In genomic region chr4:103934178-103934789, GRCh38 we compare ENCODE assay signal across 8 cellular contexts.
DNase-seq lines count a peak whose midpoint lies in the region; ATAC-seq and TF ChIP-seq lines count a peak whose summit lies in the region.

No MANE protein-coding gene starts in this region.

- H3K9me3 ChIP-seq in CD4-positive, alpha-beta memory T cell (ENCODE audit: control insufficient read depth in 1 of 2, low read length in 2 of 2) = no peaks in the 10 kb centered on the region
- no peaks in the 10 kb centered on the region for H3K9me3 ChIP-seq in upper lobe of right lung

- H3K27ac Mint-ChIP-seq in CD4-positive, alpha-beta memory T cell = no peak overlapping the region
- no peak overlapping the region for H3K27ac Mint-ChIP-seq in activated B cell treated with CpG ODN at 0.5 μM for 24 hours

- peak in 4 of 5 donors; percentile 4 to 20 (median 11) for DNase-seq in CD4-positive, alpha-beta memory T cell
- DNase-seq in NCI-H1694 treated with DMSO at 0.1 percent for 48 hours (lab: John Stamatoyannopoulos, UW) (peak; percentile 47), activated B cell treated with CpG ODN at 0.5 μM for 24 hours (no peak), iPS-NIHi11 (ENCODE audit: low spot score) (peak; percentile 18), upper lobe of right lung (no peak)
- DNase-seq in activated effector memory CD4-positive, alpha-beta T cell treated with Interleukin-2 at 50 U/mL for 16 hours = no peak

- no peaks in the 10 kb centered on the region for H3K36me3 ChIP-seq in CD4-positive, alpha-beta memory T cell (ENCODE audit: insufficient read depth, low read length)
- no peaks in the 10 kb centered on the region for H3K36me3 ChIP-seq in upper lobe of right lung

- POLR2A ChIA-PET in CD4-positive, alpha-beta memory T cell (lab: Charles Lee; ENCODE audit: partially characterized antibody) = no interaction called here
- POLR2A ChIA-PET in activated B cell treated with CpG ODN at 0.5 μM for 24 hours (lab: Charles Lee) = no interaction called here

- peak; percentile 91 for ATAC-seq in GM18508 (IDR thresholded peaks at IDR 0.05; ENCODE audit: insufficient read depth, unreplicated experiment)
- peak; percentile 79 for ATAC-seq in HG02840 (IDR thresholded peaks at IDR 0.05; ENCODE audit: low FRiP score, unreplicated experiment)
- ATAC-seq in activated B cell treated with CpG ODN at 0.5 μM for 24 hours (ENCODE audit: low read depth) = no peak
- peak; percentile 53 for ATAC-seq in upper lobe of right lung

- no peak overlapping the region for H3K27ac ChIP-seq in CD4-positive, alpha-beta memory T cell (ENCODE audit: low read depth, low read length)
- H3K27ac ChIP-seq in upper lobe of right lung = no peak overlapping the region

- TF ChIP-seq CTCF in activated B cell treated with CpG ODN at 0.5 μM for 24 hours (IDR thresholded peaks at IDR 0.05) = peak; percentile 88
- peak; percentile 87 for TF ChIP-seq CTCF in upper lobe of right lung (IDR thresholded peaks at IDR 0.05)

- H3K27me3 Mint-ChIP-seq in CD4-positive, alpha-beta memory T cell = no peaks in the 10 kb centered on the region
- no peaks in the 10 kb centered on the region for H3K27me3 Mint-ChIP-seq in activated B cell treated with CpG ODN at 0.5 μM for 24 hours

- H3K36me3 Mint-ChIP-seq in CD4-positive, alpha-beta memory T cell = no peaks in the 10 kb centered on the region
- H3K36me3 Mint-ChIP-seq in activated B cell treated with CpG ODN at 0.5 μM for 24 hours (ENCODE audit: low read depth) = no peaks in the 10 kb centered on the region

- intact Hi-C loops in CD4-positive, alpha-beta memory T cell (cut with micrococcal nuclease) = no loop called here
- intact Hi-C loops in activated B cell treated with CpG ODN at 0.5 μM for 24 hours (cut with micrococcal nuclease) = loop anchor here (2.0 to 10.0 kb wide), 2 partner anchors 927 to 1489 kb away; no protein-coding TSS in a partner anchor
- intact Hi-C loops in upper lobe of right lung (cut with DNase I) = no loop called here

- peaks cover 0 to 4% (median 0%) of the 10 kb centered on the region in 8 donors for H3K9me3 Mint-ChIP-seq in CD4-positive, alpha-beta memory T cell
- no peaks in the 10 kb centered on the region for H3K9me3 Mint-ChIP-seq in activated B cell treated with CpG ODN at 0.5 μM for 24 hours

- CTCF ChIA-PET in CD4-positive, alpha-beta memory T cell (lab: Charles Lee; ENCODE audit: partially characterized antibody) = interaction anchor here (0.8 to 0.9 kb wide), 2 partner anchors 9 to 13 kb away, joined by 4 read pairs; no protein-coding TSS in a partner anchor
- CTCF ChIA-PET in activated B cell treated with CpG ODN at 0.5 μM for 24 hours (lab: Charles Lee) = interaction anchor here (0.8 to 1.3 kb wide), 2 partner anchors 22 to 37 kb away, joined by 3 read pairs; no protein-coding TSS in a partner anchor

- H3K27me3 ChIP-seq in CD4-positive, alpha-beta memory T cell (ENCODE audit: insufficient read depth, low read length) = no peaks in the 10 kb centered on the region
- H3K27me3 ChIP-seq in upper lobe of right lung = no peaks in the 10 kb centered on the region

- no peak overlapping the region for H3K4me3 ChIP-seq in CD4-positive, alpha-beta memory T cell (ENCODE audit: low read length in 2 of 2)
- no peak overlapping the region for H3K4me3 ChIP-seq in upper lobe of right lung

- no peaks in the 10 kb centered on the region for H3K4me1 Mint-ChIP-seq in CD4-positive, alpha-beta memory T cell
- H3K4me1 Mint-ChIP-seq in activated B cell treated with CpG ODN at 0.5 μM for 24 hours = no peaks in the 10 kb centered on the region

- no peak overlapping the region for H3K4me3 Mint-ChIP-seq in CD4-positive, alpha-beta memory T cell
- H3K4me3 Mint-ChIP-seq in activated B cell treated with CpG ODN at 0.5 μM for 24 hours = no peak overlapping the region

- no peaks in the 10 kb centered on the region for H3K4me1 ChIP-seq in CD4-positive, alpha-beta memory T cell (ENCODE audit: insufficient read depth, low read length)
- no peaks in the 10 kb centered on the region for H3K4me1 ChIP-seq in upper lobe of right lung

Comparison
In these comparisons a context has a peak if more than half of its experiments do, and no peak if none do; other contexts are left out.
1. DNase-seq: peak in CD4-positive, alpha-beta memory T cell (4 of 5), NCI-H1694 treated with DMSO at 0.1 percent for 48 hours (single experiment) and iPS-NIHi11 (single experiment); none in activated B cell treated with CpG ODN at 0.5 μM for 24 hours (single experiment), upper lobe of right lung (single experiment) and activated effector memory CD4-positive, alpha-beta T cell treated with Interleukin-2 at 50 U/mL for 16 hours (single experiment).